Comparison of ENCODE assay signal across 9 cellular contexts in the genomic region with DNA sequence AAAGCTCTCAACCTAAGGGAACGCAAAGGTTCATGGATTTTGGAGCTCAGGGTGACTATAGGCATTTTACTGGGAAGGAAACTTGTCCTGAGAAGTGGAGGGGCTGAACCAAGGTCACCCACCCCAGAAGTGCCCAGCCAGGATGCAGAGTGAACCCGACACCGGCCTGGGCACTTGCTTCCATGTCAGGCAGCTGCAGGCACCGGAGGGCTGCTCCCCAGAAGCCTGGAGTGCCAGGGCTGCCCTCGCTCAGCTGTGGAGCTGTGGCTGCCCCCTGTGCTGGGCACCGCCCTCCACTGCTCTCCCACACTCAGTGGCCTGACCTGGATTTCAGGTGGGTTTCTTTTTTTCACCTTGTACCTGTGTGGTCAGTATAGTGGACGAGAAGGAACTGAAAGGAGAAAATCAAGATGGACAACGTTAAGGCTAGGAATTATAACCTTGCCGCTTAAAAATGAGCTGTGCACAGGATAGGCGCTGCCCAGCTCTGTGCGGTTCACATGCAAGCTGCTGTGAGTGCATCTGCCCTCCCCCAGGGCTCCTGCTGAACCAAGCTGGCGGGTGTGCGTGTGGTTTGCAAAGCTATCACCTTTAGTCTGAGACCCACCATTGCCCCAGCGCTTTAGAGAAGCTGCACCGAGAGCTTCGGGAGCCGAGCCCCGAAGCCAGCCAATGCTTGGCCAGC. TPM values are rescaled to one million over a fixed set of nuclear protein-coding genes. Genes with fewer than 3 reads are reported as not detected.
DNase-seq lines count a peak whose midpoint lies in the region; ATAC-seq and TF ChIP-seq lines count a peak whose summit lies in the region.
"Had no signal": no experiment of that assay in that cellular context is flagged by ENCODE, and none has a peak within 500 bp of the region (broad histone marks: within the 10 kb centered on the region; RNA-seq: fewer than 3 reads in every experiment).

No MANE protein-coding gene starts in this region.

- intact Hi-C loops in activated T-helper 1 cell treated with anti-CD3 and anti-CD28 coated beads, Interleukin-12 subunit alpha, Interleukin-12 subunit beta, Interleukin-2, Interleukin-4 antibody, amounts not matched to agents 30 ng/mL and 10 ng/mL and 1 ng/mL, durations not matched to agents 14 hours and 24 hours and 36 hours (cut with micrococcal nuclease): loop anchor here (5.0 to 10.0 kb wide), 2 partner anchors 64 to 293 kb away; a partner anchor contains a TSS
- intact Hi-C loops in mucosa of descending colon (cut with DNase I, micrococcal nuclease): no loop called here

- peaks cover 36% of the 10 kb centered on the region for H3K4me1 Mint-ChIP-seq in activated T-cell treated with anti-CD3 and anti-CD28 coated beads, Interleukin-2, amount 50 U/mL, for 72 hours (ENCODE audit: low read depth)
- H3K4me1 Mint-ChIP-seq in activated T-helper 1 cell treated with anti-CD3 and anti-CD28 coated beads, Interleukin-12 subunit alpha, Interleukin-12 subunit beta, Interleukin-2, Interleukin-4 antibody, amounts not matched to agents 30 ng/mL and 10 ng/mL and 1 ng/mL, durations not matched to agents 14 hours and 24 hours and 36 hours (ENCODE audit: low read depth): peaks cover 28% of the 10 kb centered on the region

- ATAC-seq in activated T-cell treated with anti-CD3 and anti-CD28 coated beads, Interleukin-2, amount 50 U/mL, for 72 hours (replicated peaks in 1 of 2): no peak
- ATAC-seq in mucosa of descending colon: no peak

- no peak overlapping the region for H3K4me3 ChIP-seq in right atrium auricular region
- H3K4me3 ChIP-seq in subcutaneous abdominal adipose tissue (ENCODE audit: low read depth in 1 of 5, low read length in 5 of 5): no peak overlapping the region
- no peak overlapping the region for H3K4me3 ChIP-seq in mucosa of descending colon

- no peaks in the 10 kb centered on the region for H3K27me3 ChIP-seq in right atrium auricular region
- H3K27me3 ChIP-seq in subcutaneous abdominal adipose tissue (ENCODE audit: control insufficient read depth in 5 of 5, insufficient read depth in 4 of 5, low read length in 5 of 5): no peaks in the 10 kb centered on the region

- H3K36me3 ChIP-seq in right atrium auricular region (no peaks in the 10 kb centered on the region), subcutaneous abdominal adipose tissue (ENCODE audit: control insufficient read depth in 5 of 5, insufficient read depth in 5 of 5, low read length in 5 of 5) (peaks cover 0 to 5% (median 0%) of the 10 kb centered on the region in 5 donors), mucosa of descending colon (ENCODE audit: low read depth) (no peaks in the 10 kb centered on the region)

- H3K9me3 ChIP-seq in right atrium auricular region (no peaks in the 10 kb centered on the region), subcutaneous abdominal adipose tissue (ENCODE audit: control insufficient read depth in 5 of 5, low read length in 5 of 5) (no peaks in the 10 kb centered on the region), mucosa of descending colon (no peaks in the 10 kb centered on the region)

- peaks cover 2 to 3% of the 10 kb centered on the region in 2 donors for H3K36me3 Mint-ChIP-seq in activated T-cell treated with anti-CD3 and anti-CD28 coated beads, Interleukin-2, amount 50 U/mL, for 72 hours (ENCODE audit: insufficient read depth in 2 of 2)
- H3K36me3 Mint-ChIP-seq in activated T-helper 1 cell treated with anti-CD3 and anti-CD28 coated beads, Interleukin-12 subunit alpha, Interleukin-12 subunit beta, Interleukin-2, Interleukin-4 antibody, amounts not matched to agents 30 ng/mL and 10 ng/mL and 1 ng/mL, durations not matched to agents 14 hours and 24 hours and 36 hours (ENCODE audit: low read depth): peaks cover 9% of the 10 kb centered on the region

- peaks cover 0 to 63% of the 10 kb centered on the region in 2 donors for H3K4me1 ChIP-seq in right atrium auricular region
- H3K4me1 ChIP-seq in subcutaneous abdominal adipose tissue (ENCODE audit: control insufficient read depth in 5 of 5, insufficient read depth in 5 of 5, low read length in 5 of 5): peaks cover 13 to 52% (median 48%) of the 10 kb centered on the region in 5 donors
- peaks cover 15% of the 10 kb centered on the region for H3K4me1 ChIP-seq in mucosa of descending colon (ENCODE audit: low read depth)

- no peak for DNase-seq in activated T-cell treated with anti-CD3 and anti-CD28 coated beads, Interleukin-2, amount 50 U/mL, for 72 hours
- DNase-seq in activated T-cell treated with anti-CD3 and anti-CD28 coated beads for 4 hours (no peak), right atrium auricular region (ENCODE audit: low spot score) (no peak), NCI-H2081 (lab: John Stamatoyannopoulos, UW) (no peak), mucosa of descending colon (no peak)
- no peak for DNase-seq in activated T-helper 1 cell treated with anti-CD3 and anti-CD28 coated beads, Interleukin-12 subunit alpha, Interleukin-12 subunit beta, Interleukin-2, Interleukin-4 antibody, amounts not matched to agents 30 ng/mL and 10 ng/mL and 1 ng/mL, durations not matched to agents 14 hours and 24 hours and 36 hours (ENCODE audit: low spot score)
- no peak for DNase-seq in stimulated activated CD4-positive, alpha-beta T cell treated with anti-CD3 and anti-CD28 coated beads, Interleukin-2, amount 100 ng/mL, for 48 hours
- DNase-seq: OCI-M1 had no signal

- no peaks in the 10 kb centered on the region for H3K9me3 Mint-ChIP-seq in activated T-cell treated with anti-CD3 and anti-CD28 coated beads, Interleukin-2, amount 50 U/mL, for 72 hours
- no peaks in the 10 kb centered on the region for H3K9me3 Mint-ChIP-seq in activated T-helper 1 cell treated with anti-CD3 and anti-CD28 coated beads, Interleukin-12 subunit alpha, Interleukin-12 subunit beta, Interleukin-2, Interleukin-4 antibody, amounts not matched to agents 30 ng/mL and 10 ng/mL and 1 ng/mL, durations not matched to agents 14 hours and 24 hours and 36 hours

- H3K4me3 Mint-ChIP-seq in activated T-cell treated with anti-CD3 and anti-CD28 coated beads, Interleukin-2, amount 50 U/mL, for 72 hours: peak overlapping the region; percentile 89 to 91
- H3K4me3 Mint-ChIP-seq in activated T-helper 1 cell treated with anti-CD3 and anti-CD28 coated beads, Interleukin-12 subunit alpha, Interleukin-12 subunit beta, Interleukin-2, Interleukin-4 antibody, amounts not matched to agents 30 ng/mL and 10 ng/mL and 1 ng/mL, durations not matched to agents 14 hours and 24 hours and 36 hours: peak overlapping the region; percentile 91

- peak overlapping the region; percentile 94 to 95 for H3K27ac ChIP-seq in right atrium auricular region
- peak overlapping the region; percentile 80 for H3K27ac ChIP-seq in subcutaneous abdominal adipose tissue (ENCODE audit: low read depth, low read length)

- TF ChIP-seq CTCF in right atrium auricular region (IDR thresholded peaks at IDR 0.05) (no peak), mucosa of descending colon (IDR thresholded peaks at IDR 0.05) (no peak)

- H3K9ac ChIP-seq in subcutaneous abdominal adipose tissue (ENCODE audit: low read length in 5 of 5): peak overlapping the region in 4 of 5 donors; percentile 28 to 92 (median 82)

- no peaks in the 10 kb centered on the region for H3K27me3 Mint-ChIP-seq in activated T-cell treated with anti-CD3 and anti-CD28 coated beads, Interleukin-2, amount 50 U/mL, for 72 hours (ENCODE audit: low read depth)
- no peaks in the 10 kb centered on the region for H3K27me3 Mint-ChIP-seq in activated T-helper 1 cell treated with anti-CD3 and anti-CD28 coated beads, Interleukin-12 subunit alpha, Interleukin-12 subunit beta, Interleukin-2, Interleukin-4 antibody, amounts not matched to agents 30 ng/mL and 10 ng/mL and 1 ng/mL, durations not matched to agents 14 hours and 24 hours and 36 hours (ENCODE audit: insufficient read depth)

- H3K27ac Mint-ChIP-seq in activated T-cell treated with anti-CD3 and anti-CD28 coated beads, Interleukin-2, amount 50 U/mL, for 72 hours: no peak overlapping the region
- peak overlapping the region; percentile 50 for H3K27ac Mint-ChIP-seq in activated T-helper 1 cell treated with anti-CD3 and anti-CD28 coated beads, Interleukin-12 subunit alpha, Interleukin-12 subunit beta, Interleukin-2, Interleukin-4 antibody, amounts not matched to agents 30 ng/mL and 10 ng/mL and 1 ng/mL, durations not matched to agents 14 hours and 24 hours and 36 hours

RNA-seq across cellular contexts. Expression of a gene that starts 2.2 kb away (rescaled TPM):
- 100 to 1,000 TPM in 1 of 2 donors, 10 to 100 TPM in 1; 92.7 to 118 TPM for total RNA-seq in activated T-cell treated with anti-CD3 and anti-CD28 coated beads, Interleukin-2, amount 50 U/mL, for 72 hours
- total RNA-seq in activated T-helper 1 cell treated with anti-CD3 and anti-CD28 coated beads, Interleukin-12 subunit alpha, Interleukin-12 subunit beta, Interleukin-2, Interleukin-4 antibody, amounts not matched to agents 30 ng/mL and 10 ng/mL and 1 ng/mL, durations not matched to agents 14 hours and 24 hours and 36 hours: 84.4 and 84.6 TPM in 2 replicates
- 10 to 100 TPM; 43.1 to 43.3 TPM for total RNA-seq in right atrium auricular region
- total RNA-seq in mucosa of descending colon: 10 to 100 TPM; 76.2 to 82.5 (median 79.4) TPM

RNA-seq across cellular contexts. Expression of a gene that starts 30.1 kb away (rescaled TPM):
- total RNA-seq in activated T-cell treated with anti-CD3 and anti-CD28 coated beads, Interleukin-2, amount 50 U/mL, for 72 hours: 10 to 100 TPM; 54.1 to 62.7 TPM
- total RNA-seq in activated T-helper 1 cell treated with anti-CD3 and anti-CD28 coated beads, Interleukin-12 subunit alpha, Interleukin-12 subunit beta, Interleukin-2, Interleukin-4 antibody, amounts not matched to agents 30 ng/mL and 10 ng/mL and 1 ng/mL, durations not matched to agents 14 hours and 24 hours and 36 hours: 106 and 119 TPM in 2 replicates
- total RNA-seq in right atrium auricular region: 10 to 100 TPM; 11.7 to 16.1 TPM
- total RNA-seq in mucosa of descending colon: 10 to 100 TPM; 44.0 to 58.5 (median 57.3) TPM
